In the genomic region with DNA sequence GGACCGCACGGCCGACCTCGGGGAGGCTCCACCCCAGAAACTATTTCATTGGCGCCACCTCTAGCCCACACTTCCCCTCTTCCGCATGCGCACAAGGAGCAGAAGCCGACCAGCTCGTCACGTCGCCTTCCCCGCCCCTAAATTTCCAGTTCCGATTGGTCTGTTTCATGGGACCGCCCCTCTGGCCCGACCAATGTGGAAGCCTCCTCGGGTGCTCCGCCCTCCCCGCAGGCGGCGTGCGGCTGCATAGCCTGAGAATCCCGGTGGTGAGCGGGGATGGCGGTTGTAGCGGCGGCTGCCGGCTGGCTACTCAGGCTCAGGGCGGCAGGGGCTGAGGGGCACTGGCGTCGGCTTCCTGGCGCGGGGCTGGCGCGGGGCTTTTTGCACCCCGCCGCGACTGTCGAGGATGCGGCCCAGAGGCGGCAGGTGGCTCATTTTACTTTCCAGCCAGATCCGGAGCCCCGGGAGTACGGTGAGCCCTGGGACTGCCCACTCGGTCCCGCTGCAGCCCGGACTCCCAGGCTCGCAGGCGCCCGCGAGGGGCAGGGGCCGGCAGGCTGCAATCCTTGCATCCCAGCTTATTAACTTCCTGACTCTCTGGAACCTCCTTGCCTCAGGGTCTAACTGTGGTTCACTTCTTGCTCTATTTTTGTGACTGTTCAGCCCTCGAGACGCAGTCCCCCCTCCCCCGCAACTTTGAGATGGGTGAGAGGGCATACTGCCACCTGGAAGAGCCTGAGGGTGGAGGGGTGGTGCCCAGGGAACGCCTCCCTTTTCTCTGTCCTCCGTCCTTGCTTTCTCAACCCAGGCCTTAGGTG, we compare ENCODE assay signal across 1 cellular context.
TF ChIP-seq lines count a peak whose summit lies in the region.

A gene (plus strand): TSS at position 254 of the 818 bp plus-strand sequence. CDS start 23 bp downstream, at position 277.

TF ChIP-seq in GM23338, 12 proteins besides CTCF, POLR2A, EP300 and RAD21 (continued from another document):
- TF ChIP-seq, protein P1, sequence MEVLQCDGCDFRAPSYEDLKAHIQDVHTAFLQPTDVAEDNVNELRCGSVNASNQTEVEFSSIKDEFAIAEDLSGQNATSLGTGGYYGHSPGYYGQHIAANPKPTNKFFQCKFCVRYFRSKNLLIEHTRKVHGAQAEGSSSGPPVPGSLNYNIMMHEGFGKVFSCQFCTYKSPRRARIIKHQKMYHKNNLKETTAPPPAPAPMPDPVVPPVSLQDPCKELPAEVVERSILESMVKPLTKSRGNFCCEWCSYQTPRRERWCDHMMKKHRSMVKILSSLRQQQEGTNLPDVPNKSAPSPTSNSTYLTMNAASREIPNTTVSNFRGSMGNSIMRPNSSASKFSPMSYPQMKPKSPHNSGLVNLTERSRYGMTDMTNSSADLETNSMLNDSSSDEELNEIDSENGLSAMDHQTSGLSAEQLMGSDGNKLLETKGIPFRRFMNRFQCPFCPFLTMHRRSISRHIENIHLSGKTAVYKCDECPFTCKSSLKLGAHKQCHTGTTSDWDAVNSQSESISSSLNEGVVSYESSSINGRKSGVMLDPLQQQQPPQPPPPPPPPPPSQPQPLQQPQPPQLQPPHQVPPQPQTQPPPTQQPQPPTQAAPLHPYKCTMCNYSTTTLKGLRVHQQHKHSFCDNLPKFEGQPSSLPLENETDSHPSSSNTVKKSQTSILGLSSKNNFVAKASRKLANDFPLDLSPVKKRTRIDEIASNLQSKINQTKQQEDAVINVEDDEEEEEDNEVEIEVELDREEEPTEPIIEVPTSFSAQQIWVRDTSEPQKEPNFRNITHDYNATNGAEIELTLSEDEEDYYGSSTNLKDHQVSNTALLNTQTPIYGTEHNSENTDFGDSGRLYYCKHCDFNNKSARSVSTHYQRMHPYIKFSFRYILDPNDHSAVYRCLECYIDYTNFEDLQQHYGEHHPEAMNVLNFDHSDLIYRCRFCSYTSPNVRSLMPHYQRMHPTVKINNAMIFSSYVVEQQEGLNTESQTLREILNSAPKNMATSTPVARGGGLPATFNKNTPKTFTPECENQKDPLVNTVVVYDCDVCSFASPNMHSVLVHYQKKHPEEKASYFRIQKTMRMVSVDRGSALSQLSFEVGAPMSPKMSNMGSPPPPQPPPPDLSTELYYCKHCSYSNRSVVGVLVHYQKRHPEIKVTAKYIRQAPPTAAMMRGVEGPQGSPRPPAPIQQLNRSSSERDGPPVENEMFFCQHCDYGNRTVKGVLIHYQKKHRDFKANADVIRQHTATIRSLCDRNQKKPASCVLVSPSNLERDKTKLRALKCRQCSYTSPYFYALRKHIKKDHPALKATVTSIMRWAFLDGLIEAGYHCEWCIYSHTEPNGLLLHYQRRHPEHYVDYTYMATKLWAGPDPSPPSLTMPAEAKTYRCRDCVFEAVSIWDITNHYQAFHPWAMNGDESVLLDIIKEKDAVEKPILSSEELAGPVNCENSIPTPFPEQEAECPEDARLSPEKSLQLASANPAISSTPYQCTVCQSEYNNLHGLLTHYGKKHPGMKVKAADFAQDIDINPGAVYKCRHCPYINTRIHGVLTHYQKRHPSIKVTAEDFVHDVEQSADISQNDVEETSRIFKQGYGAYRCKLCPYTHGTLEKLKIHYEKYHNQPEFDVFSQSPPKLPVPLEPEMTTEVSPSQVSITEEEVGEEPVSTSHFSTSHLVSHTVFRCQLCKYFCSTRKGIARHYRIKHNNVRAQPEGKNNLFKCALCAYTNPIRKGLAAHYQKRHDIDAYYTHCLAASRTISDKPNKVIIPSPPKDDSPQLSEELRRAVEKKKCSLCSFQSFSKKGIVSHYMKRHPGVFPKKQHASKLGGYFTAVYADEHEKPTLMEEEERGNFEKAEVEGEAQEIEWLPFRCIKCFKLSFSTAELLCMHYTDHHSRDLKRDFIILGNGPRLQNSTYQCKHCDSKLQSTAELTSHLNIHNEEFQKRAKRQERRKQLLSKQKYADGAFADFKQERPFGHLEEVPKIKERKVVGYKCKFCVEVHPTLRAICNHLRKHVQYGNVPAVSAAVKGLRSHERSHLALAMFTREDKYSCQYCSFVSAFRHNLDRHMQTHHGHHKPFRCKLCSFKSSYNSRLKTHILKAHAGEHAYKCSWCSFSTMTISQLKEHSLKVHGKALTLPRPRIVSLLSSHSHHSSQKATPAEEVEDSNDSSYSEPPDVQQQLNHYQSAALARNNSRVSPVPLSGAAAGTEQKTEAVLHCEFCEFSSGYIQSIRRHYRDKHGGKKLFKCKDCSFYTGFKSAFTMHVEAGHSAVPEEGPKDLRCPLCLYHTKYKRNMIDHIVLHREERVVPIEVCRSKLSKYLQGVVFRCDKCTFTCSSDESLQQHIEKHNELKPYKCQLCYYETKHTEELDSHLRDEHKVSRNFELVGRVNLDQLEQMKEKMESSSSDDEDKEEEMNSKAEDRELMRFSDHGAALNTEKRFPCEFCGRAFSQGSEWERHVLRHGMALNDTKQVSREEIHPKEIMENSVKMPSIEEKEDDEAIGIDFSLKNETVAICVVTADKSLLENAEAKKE (CRISPR knock-in tag; IDR thresholded peaks at IDR 0.05) = no peak
- TF ChIP-seq STAT1 (IDR thresholded peaks at IDR 0.05; ENCODE audit: unreplicated experiment) = no peak
